In the genomic region with DNA sequence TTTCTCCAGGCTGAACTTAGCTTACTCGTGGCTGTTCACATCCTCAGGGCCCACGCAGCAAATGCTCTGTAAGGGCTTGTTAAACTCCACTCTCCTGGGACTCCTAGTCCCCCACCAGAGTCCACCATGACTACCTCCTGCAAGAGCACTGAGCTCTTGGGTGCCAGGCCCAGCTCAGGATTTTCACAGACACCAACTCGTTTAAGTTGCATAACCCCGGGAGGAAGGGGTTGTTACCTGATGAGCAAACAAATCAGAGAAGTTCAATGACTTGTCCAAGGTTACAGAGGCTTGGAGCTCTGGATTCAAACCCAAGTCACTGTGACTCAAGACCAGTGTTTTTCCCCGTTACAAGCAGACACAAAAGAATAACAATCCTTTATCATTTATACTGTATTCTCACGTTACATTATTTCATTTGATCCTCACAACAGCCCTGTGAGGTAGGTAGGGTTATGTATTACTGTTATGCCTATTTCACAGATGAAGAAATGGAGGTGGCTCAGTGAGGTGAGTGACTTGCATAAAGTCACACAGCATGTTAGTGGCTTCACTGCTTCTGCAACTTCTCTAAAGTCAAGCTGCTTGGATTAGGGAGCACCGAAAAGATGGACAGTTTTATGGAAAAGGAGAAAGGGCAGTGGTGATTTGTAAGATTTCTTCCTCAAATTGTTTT, we compare ENCODE assay signal across 1 cellular context.
A peak's percentile ranks its signal among the peaks of the same experiment; 100 is the strongest.
TF ChIP-seq lines count a peak whose summit lies in the region.

No MANE protein-coding gene starts in this region.

TF ChIP-seq in HepG2, 621 proteins besides CTCF, POLR2A, EP300 and RAD21 (continued from another document and continues in another):
- TF ChIP-seq, protein P1, sequence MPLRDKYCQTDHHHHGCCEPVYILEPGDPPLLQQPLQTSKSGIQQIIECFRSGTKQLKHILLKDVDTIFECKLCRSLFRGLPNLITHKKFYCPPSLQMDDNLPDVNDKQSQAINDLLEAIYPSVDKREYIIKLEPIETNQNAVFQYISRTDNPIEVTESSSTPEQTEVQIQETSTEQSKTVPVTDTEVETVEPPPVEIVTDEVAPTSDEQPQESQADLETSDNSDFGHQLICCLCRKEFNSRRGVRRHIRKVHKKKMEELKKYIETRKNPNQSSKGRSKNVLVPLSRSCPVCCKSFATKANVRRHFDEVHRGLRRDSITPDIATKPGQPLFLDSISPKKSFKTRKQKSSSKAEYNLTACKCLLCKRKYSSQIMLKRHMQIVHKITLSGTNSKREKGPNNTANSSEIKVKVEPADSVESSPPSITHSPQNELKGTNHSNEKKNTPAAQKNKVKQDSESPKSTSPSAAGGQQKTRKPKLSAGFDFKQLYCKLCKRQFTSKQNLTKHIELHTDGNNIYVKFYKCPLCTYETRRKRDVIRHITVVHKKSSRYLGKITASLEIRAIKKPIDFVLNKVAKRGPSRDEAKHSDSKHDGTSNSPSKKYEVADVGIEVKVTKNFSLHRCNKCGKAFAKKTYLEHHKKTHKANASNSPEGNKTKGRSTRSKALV (CRISPR knock-in tag; IDR thresholded peaks at IDR 0.05), result no peak
- TF ChIP-seq ZNF781 (CRISPR knock-in tag; IDR thresholded peaks at IDR 0.05; ENCODE audit: borderline replicate concordance, not compliant biosample characterization) (no peak), RAD51 (IDR thresholded peaks at IDR 0.05; ENCODE audit: borderline replicate concordance) (no peak), JUNB (CRISPR knock-in tag; IDR thresholded peaks at IDR 0.05; ENCODE audit: borderline replicate concordance) (no peak), KLF6 (CRISPR knock-in tag; IDR thresholded peaks at IDR 0.05) (0 out of 2 replicates have a peak, but pooled peaks have one; percentile 42), U2AF1 (optimal IDR thresholded peaks at IDR 0.05; ENCODE audit: low read depth, low read length) (no peak), MAFF (IDR thresholded peaks at IDR 0.05; ENCODE audit: low read depth, low read length) (no peak), ZNF274 (CRISPR knock-in tag; IDR thresholded peaks at IDR 0.05) (no peak), ZBTB21 (CRISPR knock-in tag; IDR thresholded peaks at IDR 0.05) (no peak), STAG1 (CRISPR knock-in tag; IDR thresholded peaks at IDR 0.05) (no peak), ATRX (CRISPR knock-in tag; IDR thresholded peaks at IDR 0.05; ENCODE audit: borderline replicate concordance) (no peak), ZNF747 (CRISPR knock-in tag; IDR thresholded peaks at IDR 0.05; ENCODE audit: borderline replicate concordance) (no peak), ZNF788 (CRISPR knock-in tag; IDR thresholded peaks at IDR 0.05; ENCODE audit: borderline replicate concordance) (no peak), KDM5B (CRISPR knock-in tag; IDR thresholded peaks at IDR 0.05; ENCODE audit: borderline replicate concordance) (no peak), ZNF382 (CRISPR knock-in tag; IDR thresholded peaks at IDR 0.05; ENCODE audit: borderline replicate concordance) (no peak), MBNL3 (CRISPR knock-in tag; conservative IDR thresholded peaks at IDR 0.05) (no peak), RORA (CRISPR knock-in tag; IDR thresholded peaks at IDR 0.05) (no peak), HNF4G (IDR thresholded peaks at IDR 0.05; ENCODE audit: borderline replicate concordance, low read depth, low read length) (no peak), HNF4G (CRISPR knock-in tag; IDR thresholded peaks at IDR 0.05; ENCODE audit: borderline replicate concordance, low read depth) (no peak), ZNF441 (CRISPR knock-in tag; IDR thresholded peaks at IDR 0.05; ENCODE audit: borderline replicate concordance) (no peak), HNRNPLL (IDR thresholded peaks at IDR 0.05; ENCODE audit: low read depth, low read length, poor library complexity, severe bottlenecking) (no peak), MTF1 (CRISPR knock-in tag; IDR thresholded peaks at IDR 0.05) (no peak), ZNF317 (CRISPR knock-in tag; IDR thresholded peaks at IDR 0.05) (no peak), SRSF9 (IDR thresholded peaks at IDR 0.05; ENCODE audit: borderline replicate concordance, insufficient read depth, low read depth, low read length, poor library complexity, severe bottlenecking) (no peak), TSC22D2 (CRISPR knock-in tag; IDR thresholded peaks at IDR 0.05; ENCODE audit: borderline replicate concordance) (0 out of 2 replicates have a peak, but pooled peaks have one; percentile 44), ZEB1 (IDR thresholded peaks at IDR 0.05; ENCODE audit: insufficient replicate concordance, low read depth) (peak; percentile 41), TOE1 (CRISPR knock-in tag; IDR thresholded peaks at IDR 0.05) (no peak), GPN1 (CRISPR knock-in tag; IDR thresholded peaks at IDR 0.05; ENCODE audit: borderline replicate concordance) (no peak)
- TF ChIP-seq, protein P2, sequence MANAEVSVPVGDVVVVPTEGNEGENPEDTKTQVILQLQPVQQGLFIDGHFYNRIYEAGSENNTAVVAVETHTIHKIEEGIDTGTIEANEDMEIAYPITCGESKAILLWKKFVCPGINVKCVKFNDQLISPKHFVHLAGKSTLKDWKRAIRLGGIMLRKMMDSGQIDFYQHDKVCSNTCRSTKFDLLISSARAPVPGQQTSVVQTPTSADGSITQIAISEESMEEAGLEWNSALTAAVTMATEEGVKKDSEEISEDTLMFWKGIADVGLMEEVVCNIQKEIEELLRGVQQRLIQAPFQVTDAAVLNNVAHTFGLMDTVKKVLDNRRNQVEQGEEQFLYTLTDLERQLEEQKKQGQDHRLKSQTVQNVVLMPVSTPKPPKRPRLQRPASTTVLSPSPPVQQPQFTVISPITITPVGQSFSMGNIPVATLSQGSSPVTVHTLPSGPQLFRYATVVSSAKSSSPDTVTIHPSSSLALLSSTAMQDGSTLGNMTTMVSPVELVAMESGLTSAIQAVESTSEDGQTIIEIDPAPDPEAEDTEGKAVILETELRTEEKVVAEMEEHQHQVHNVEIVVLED (CRISPR knock-in tag; IDR thresholded peaks at IDR 0.05; ENCODE audit: borderline replicate concordance), result no peak
- TF ChIP-seq, protein P3, sequence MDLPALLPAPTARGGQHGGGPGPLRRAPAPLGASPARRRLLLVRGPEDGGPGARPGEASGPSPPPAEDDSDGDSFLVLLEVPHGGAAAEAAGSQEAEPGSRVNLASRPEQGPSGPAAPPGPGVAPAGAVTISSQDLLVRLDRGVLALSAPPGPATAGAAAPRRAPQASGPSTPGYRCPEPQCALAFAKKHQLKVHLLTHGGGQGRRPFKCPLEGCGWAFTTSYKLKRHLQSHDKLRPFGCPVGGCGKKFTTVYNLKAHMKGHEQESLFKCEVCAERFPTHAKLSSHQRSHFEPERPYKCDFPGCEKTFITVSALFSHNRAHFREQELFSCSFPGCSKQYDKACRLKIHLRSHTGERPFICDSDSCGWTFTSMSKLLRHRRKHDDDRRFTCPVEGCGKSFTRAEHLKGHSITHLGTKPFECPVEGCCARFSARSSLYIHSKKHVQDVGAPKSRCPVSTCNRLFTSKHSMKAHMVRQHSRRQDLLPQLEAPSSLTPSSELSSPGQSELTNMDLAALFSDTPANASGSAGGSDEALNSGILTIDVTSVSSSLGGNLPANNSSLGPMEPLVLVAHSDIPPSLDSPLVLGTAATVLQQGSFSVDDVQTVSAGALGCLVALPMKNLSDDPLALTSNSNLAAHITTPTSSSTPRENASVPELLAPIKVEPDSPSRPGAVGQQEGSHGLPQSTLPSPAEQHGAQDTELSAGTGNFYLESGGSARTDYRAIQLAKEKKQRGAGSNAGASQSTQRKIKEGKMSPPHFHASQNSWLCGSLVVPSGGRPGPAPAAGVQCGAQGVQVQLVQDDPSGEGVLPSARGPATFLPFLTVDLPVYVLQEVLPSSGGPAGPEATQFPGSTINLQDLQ (CRISPR knock-in tag; IDR thresholded peaks at IDR 0.05), result no peak
- TF ChIP-seq, protein P4, sequence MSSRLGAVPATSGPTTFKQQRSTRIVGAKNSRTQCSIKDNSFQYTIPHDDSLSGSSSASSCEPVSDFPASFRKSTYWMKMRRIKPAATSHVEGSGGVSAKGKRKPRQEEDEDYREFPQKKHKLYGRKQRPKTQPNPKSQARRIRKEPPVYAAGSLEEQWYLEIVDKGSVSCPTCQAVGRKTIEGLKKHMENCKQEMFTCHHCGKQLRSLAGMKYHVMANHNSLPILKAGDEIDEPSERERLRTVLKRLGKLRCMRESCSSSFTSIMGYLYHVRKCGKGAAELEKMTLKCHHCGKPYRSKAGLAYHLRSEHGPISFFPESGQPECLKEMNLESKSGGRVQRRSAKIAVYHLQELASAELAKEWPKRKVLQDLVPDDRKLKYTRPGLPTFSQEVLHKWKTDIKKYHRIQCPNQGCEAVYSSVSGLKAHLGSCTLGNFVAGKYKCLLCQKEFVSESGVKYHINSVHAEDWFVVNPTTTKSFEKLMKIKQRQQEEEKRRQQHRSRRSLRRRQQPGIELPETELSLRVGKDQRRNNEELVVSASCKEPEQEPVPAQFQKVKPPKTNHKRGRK (CRISPR knock-in tag; IDR thresholded peaks at IDR 0.05), result no peak
- TF ChIP-seq, protein P5, sequence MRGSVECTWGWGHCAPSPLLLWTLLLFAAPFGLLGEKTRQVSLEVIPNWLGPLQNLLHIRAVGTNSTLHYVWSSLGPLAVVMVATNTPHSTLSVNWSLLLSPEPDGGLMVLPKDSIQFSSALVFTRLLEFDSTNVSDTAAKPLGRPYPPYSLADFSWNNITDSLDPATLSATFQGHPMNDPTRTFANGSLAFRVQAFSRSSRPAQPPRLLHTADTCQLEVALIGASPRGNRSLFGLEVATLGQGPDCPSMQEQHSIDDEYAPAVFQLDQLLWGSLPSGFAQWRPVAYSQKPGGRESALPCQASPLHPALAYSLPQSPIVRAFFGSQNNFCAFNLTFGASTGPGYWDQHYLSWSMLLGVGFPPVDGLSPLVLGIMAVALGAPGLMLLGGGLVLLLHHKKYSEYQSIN (CRISPR knock-in tag; IDR thresholded peaks at IDR 0.05; ENCODE audit: borderline replicate concordance), result no peak
- TF ChIP-seq, protein P6, sequence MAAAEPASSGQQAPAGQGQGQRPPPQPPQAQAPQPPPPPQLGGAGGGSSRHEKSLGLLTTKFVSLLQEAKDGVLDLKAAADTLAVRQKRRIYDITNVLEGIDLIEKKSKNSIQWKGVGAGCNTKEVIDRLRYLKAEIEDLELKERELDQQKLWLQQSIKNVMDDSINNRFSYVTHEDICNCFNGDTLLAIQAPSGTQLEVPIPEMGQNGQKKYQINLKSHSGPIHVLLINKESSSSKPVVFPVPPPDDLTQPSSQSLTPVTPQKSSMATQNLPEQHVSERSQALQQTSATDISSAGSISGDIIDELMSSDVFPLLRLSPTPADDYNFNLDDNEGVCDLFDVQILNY (CRISPR knock-in tag; conservative IDR thresholded peaks at IDR 0.05), result no peak
- TF ChIP-seq, protein P7, sequence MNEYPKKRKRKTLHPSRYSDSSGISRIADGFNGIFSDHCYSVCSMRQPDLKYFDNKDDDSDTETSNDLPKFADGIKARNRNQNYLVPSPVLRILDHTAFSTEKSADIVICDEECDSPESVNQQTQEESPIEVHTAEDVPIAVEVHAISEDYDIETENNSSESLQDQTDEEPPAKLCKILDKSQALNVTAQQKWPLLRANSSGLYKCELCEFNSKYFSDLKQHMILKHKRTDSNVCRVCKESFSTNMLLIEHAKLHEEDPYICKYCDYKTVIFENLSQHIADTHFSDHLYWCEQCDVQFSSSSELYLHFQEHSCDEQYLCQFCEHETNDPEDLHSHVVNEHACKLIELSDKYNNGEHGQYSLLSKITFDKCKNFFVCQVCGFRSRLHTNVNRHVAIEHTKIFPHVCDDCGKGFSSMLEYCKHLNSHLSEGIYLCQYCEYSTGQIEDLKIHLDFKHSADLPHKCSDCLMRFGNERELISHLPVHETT (CRISPR knock-in tag; conservative IDR thresholded peaks at IDR 0.05), result no peak
- TF ChIP-seq, protein P8, sequence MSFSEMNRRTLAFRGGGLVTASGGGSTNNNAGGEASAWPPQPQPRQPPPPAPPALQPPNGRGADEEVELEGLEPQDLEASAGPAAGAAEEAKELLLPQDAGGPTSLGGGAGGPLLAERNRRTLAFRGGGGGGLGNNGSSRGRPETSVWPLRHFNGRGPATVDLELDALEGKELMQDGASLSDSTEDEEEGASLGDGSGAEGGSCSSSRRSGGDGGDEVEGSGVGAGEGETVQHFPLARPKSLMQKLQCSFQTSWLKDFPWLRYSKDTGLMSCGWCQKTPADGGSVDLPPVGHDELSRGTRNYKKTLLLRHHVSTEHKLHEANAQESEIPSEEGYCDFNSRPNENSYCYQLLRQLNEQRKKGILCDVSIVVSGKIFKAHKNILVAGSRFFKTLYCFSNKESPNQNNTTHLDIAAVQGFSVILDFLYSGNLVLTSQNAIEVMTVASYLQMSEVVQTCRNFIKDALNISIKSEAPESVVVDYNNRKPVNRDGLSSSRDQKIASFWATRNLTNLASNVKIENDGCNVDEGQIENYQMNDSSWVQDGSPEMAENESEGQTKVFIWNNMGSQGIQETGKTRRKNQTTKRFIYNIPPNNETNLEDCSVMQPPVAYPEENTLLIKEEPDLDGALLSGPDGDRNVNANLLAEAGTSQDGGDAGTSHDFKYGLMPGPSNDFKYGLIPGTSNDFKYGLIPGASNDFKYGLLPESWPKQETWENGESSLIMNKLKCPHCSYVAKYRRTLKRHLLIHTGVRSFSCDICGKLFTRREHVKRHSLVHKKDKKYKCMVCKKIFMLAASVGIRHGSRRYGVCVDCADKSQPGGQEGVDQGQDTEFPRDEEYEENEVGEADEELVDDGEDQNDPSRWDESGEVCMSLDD (CRISPR knock-in tag; IDR thresholded peaks at IDR 0.05; ENCODE audit: borderline replicate concordance), result no peak
- TF ChIP-seq, protein P9, sequence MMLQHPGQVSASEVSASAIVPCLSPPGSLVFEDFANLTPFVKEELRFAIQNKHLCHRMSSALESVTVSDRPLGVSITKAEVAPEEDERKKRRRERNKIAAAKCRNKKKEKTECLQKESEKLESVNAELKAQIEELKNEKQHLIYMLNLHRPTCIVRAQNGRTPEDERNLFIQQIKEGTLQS (CRISPR knock-in tag; IDR thresholded peaks at IDR 0.05), result no peak
- TF ChIP-seq, protein P10, sequence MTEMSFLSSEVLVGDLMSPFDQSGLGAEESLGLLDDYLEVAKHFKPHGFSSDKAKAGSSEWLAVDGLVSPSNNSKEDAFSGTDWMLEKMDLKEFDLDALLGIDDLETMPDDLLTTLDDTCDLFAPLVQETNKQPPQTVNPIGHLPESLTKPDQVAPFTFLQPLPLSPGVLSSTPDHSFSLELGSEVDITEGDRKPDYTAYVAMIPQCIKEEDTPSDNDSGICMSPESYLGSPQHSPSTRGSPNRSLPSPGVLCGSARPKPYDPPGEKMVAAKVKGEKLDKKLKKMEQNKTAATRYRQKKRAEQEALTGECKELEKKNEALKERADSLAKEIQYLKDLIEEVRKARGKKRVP (CRISPR knock-in tag; IDR thresholded peaks at IDR 0.05), result no peak
